ENCODE assay signal across 11 cellular contexts in genomic region chr13:98535501-98536357, GRCh38. TPM values are rescaled to one million over a fixed set of nuclear protein-coding genes. Genes with fewer than 3 reads are reported as not detected.
A peak's percentile ranks its signal among the peaks of the same experiment; 100 is the strongest.
DNase-seq lines count a peak whose midpoint lies in the region; ATAC-seq lines count a peak whose summit lies in the region.
"Had no signal": no experiment of that assay in that cellular context is flagged by ENCODE, and none has a peak within 500 bp of the region (broad histone marks: within the 10 kb centered on the region; RNA-seq: fewer than 3 reads in every experiment).

No MANE protein-coding gene starts in this region.

- no peak overlapping the region for H3K4me3 Mint-ChIP-seq in activated T-helper 2 cell treated with anti-CD3 and anti-CD28 coated beads, Interferon-gamma antibody, Interleukin-2, Interleukin-4, amounts not matched to agents 10 μg/mL and 5 μg/mL and 100 μg/mL, durations not matched to agents 14 hours and 24 hours and 36 hours (ENCODE audit: low read depth)
- H3K4me3 Mint-ChIP-seq in stimulated activated effector memory CD8-positive, alpha-beta T cell treated with anti-CD3 and anti-CD28 coated beads, Interleukin-12 subunit alpha, Interleukin-12 subunit beta, amount 100 ng/mL, for 72 hours, result peak overlapping the region; percentile 24

- peak overlapping the region; percentile 60 for H3K27ac Mint-ChIP-seq in activated T-helper 2 cell treated with anti-CD3 and anti-CD28 coated beads, Interferon-gamma antibody, Interleukin-2, Interleukin-4, amounts not matched to agents 10 μg/mL and 5 μg/mL and 100 μg/mL, durations not matched to agents 14 hours and 24 hours and 36 hours
- peak overlapping the region; percentile 79 for H3K27ac Mint-ChIP-seq in stimulated activated effector memory CD8-positive, alpha-beta T cell treated with anti-CD3 and anti-CD28 coated beads, Interleukin-12 subunit alpha, Interleukin-12 subunit beta, amount 100 ng/mL, for 72 hours

- no peaks in the 10 kb centered on the region for H3K27me3 Mint-ChIP-seq in activated T-helper 2 cell treated with anti-CD3 and anti-CD28 coated beads, Interferon-gamma antibody, Interleukin-2, Interleukin-4, amounts not matched to agents 10 μg/mL and 5 μg/mL and 100 μg/mL, durations not matched to agents 14 hours and 24 hours and 36 hours (ENCODE audit: low read depth)

- ATAC-seq in stimulated activated effector memory CD8-positive, alpha-beta T cell treated with anti-CD3 and anti-CD28 coated beads, Interleukin-12 subunit alpha, Interleukin-12 subunit beta, amount 100 ng/mL, for 72 hours, result no peak
- ATAC-seq in HG02763 (IDR thresholded peaks at IDR 0.05; ENCODE audit: unreplicated experiment), result no peak
- no peak for ATAC-seq in GM21526 (IDR thresholded peaks at IDR 0.05; ENCODE audit: low FRiP score, unreplicated experiment)

- DNase-seq in NCI-H510A treated with DMSO at 0.1 percent for 48 hours (lab: John Stamatoyannopoulos, UW) (peak; percentile 20), NCI-H510A (lab: John Stamatoyannopoulos, UW) (no peak), iris pigment epithelial cell (ENCODE audit: low read depth) (peak; percentile 36), NCI-H2171 treated with DMSO at 0.1 percent for 48 hours (lab: John Stamatoyannopoulos, UW) (no peak)
- no peak for DNase-seq in activated T-helper 2 cell treated with anti-CD3 and anti-CD28 coated beads, Interferon-gamma antibody, Interleukin-2, Interleukin-4, amounts not matched to agents 10 μg/mL and 5 μg/mL and 100 μg/mL, durations not matched to agents 14 hours and 24 hours and 36 hours (ENCODE audit: low spot score)
- DNase-seq in stimulated activated effector memory CD8-positive, alpha-beta T cell treated with anti-CD3 and anti-CD28 coated beads, Interleukin-12 subunit alpha, Interleukin-12 subunit beta, amount 100 ng/mL, for 72 hours (ENCODE audit: low spot score in 2 of 2), result no peak
- DNase-seq: activated CD4-positive, alpha-beta T cell treated with anti-CD3 and anti-CD28 coated beads for 4 hours; Karpas-422; NCI-H345 had no signal

- peaks cover 66% of the 10 kb centered on the region for H3K4me1 Mint-ChIP-seq in activated T-helper 2 cell treated with anti-CD3 and anti-CD28 coated beads, Interferon-gamma antibody, Interleukin-2, Interleukin-4, amounts not matched to agents 10 μg/mL and 5 μg/mL and 100 μg/mL, durations not matched to agents 14 hours and 24 hours and 36 hours (ENCODE audit: low read depth)
- peaks cover 95% of the 10 kb centered on the region for H3K4me1 Mint-ChIP-seq in stimulated activated effector memory CD8-positive, alpha-beta T cell treated with anti-CD3 and anti-CD28 coated beads, Interleukin-12 subunit alpha, Interleukin-12 subunit beta, amount 100 ng/mL, for 72 hours

- H3K9me3 Mint-ChIP-seq in activated T-helper 2 cell treated with anti-CD3 and anti-CD28 coated beads, Interferon-gamma antibody, Interleukin-2, Interleukin-4, amounts not matched to agents 10 μg/mL and 5 μg/mL and 100 μg/mL, durations not matched to agents 14 hours and 24 hours and 36 hours, result no peaks in the 10 kb centered on the region
- H3K9me3 Mint-ChIP-seq in stimulated activated effector memory CD8-positive, alpha-beta T cell treated with anti-CD3 and anti-CD28 coated beads, Interleukin-12 subunit alpha, Interleukin-12 subunit beta, amount 100 ng/mL, for 72 hours, result no peaks in the 10 kb centered on the region

- intact Hi-C loops in activated T-helper 2 cell treated with anti-CD3 and anti-CD28 coated beads, Interferon-gamma antibody, Interleukin-2, Interleukin-4, amounts not matched to agents 10 μg/mL and 5 μg/mL and 100 μg/mL, durations not matched to agents 14 hours and 24 hours and 36 hours (cut with micrococcal nuclease), result no loop called here

- peaks cover 35% of the 10 kb centered on the region for H3K36me3 Mint-ChIP-seq in activated T-helper 2 cell treated with anti-CD3 and anti-CD28 coated beads, Interferon-gamma antibody, Interleukin-2, Interleukin-4, amounts not matched to agents 10 μg/mL and 5 μg/mL and 100 μg/mL, durations not matched to agents 14 hours and 24 hours and 36 hours (ENCODE audit: low read depth)
- peaks cover 80% of the 10 kb centered on the region for H3K36me3 Mint-ChIP-seq in stimulated activated effector memory CD8-positive, alpha-beta T cell treated with anti-CD3 and anti-CD28 coated beads, Interleukin-12 subunit alpha, Interleukin-12 subunit beta, amount 100 ng/mL, for 72 hours

RNA-seq across cellular contexts. Expression of gene STK24, which starts 41.2 kb away (rescaled TPM):
- 119 and 127 TPM in 2 replicates for total RNA-seq in activated T-helper 2 cell treated with anti-CD3 and anti-CD28 coated beads, Interferon-gamma antibody, Interleukin-2, Interleukin-4, amounts not matched to agents 10 μg/mL and 5 μg/mL and 100 μg/mL, durations not matched to agents 14 hours and 24 hours and 36 hours

Comparison
In these comparisons a context has a peak if more than half of its experiments do, and no peak if none do; other contexts are left out.
1. DNase-seq: peak in NCI-H510A treated with DMSO at 0.1 percent for 48 hours (single experiment) and iris pigment epithelial cell (single experiment); none in NCI-H510A (single experiment), activated T-helper 2 cell treated with anti-CD3 and anti-CD28 coated beads, Interferon-gamma antibody, Interleukin-2, Interleukin-4, amounts not matched to agents 10 μg/mL and 5 μg/mL and 100 μg/mL, durations not matched to agents 14 hours and 24 hours and 36 hours (single experiment), stimulated activated effector memory CD8-positive, alpha-beta T cell treated with anti-CD3 and anti-CD28 coated beads, Interleukin-12 subunit alpha, Interleukin-12 subunit beta, amount 100 ng/mL, for 72 hours (0 of 2) and NCI-H2171 treated with DMSO at 0.1 percent for 48 hours (single experiment).